In genomic region chr10:95694665-95695064, GRCh38 we compare ENCODE assay signal across 3 cellular contexts.
TF ChIP-seq lines count a peak whose summit lies in the region.

No MANE protein-coding gene starts in this region.

TF ChIP-seq in SK-N-SH, 30 proteins besides CTCF, POLR2A, EP300 and RAD21 (continues in another document):
- TF ChIP-seq MAX (IDR thresholded peaks at IDR 0.05; ENCODE audit: low read depth) (no peak), NRF1 (IDR thresholded peaks at IDR 0.05; ENCODE audit: low read depth, low read length) (no peak), RXRA (IDR thresholded peaks at IDR 0.05; ENCODE audit: borderline replicate concordance, low read depth) (no peak), IRF3 (IDR thresholded peaks at IDR 0.05; ENCODE audit: low read depth, low read length) (no peak), FOSL2 (IDR thresholded peaks at IDR 0.05; ENCODE audit: borderline replicate concordance, low read depth) (no peak), GATA2 (CRISPR knock-in tag; IDR thresholded peaks at IDR 0.05) (no peak), POLR2AphosphoS5 (IDR thresholded peaks at IDR 0.05; ENCODE audit: low read depth, low read length) (no peak), RFX5 (IDR thresholded peaks at IDR 0.05; ENCODE audit: low read length) (no peak), MEF2A (IDR thresholded peaks at IDR 0.05; ENCODE audit: borderline replicate concordance, low read depth) (no peak), CHD2 (IDR thresholded peaks at IDR 0.05; ENCODE audit: low read length, partially characterized antibody) (no peak), REST (IDR thresholded peaks at IDR 0.05; ENCODE audit: low read depth, low read length) (no peak), ZBTB33 (IDR thresholded peaks at IDR 0.05; ENCODE audit: borderline replicate concordance, low read depth) (no peak)

TF ChIP-seq in SK-N-SH treated with all-trans-retinoic acid at 6 μM for 48 hours, 23 proteins besides CTCF, POLR2A, EP300 and RAD21:
- TF ChIP-seq ESRRG (CRISPR knock-in tag; IDR thresholded peaks at IDR 0.05) (no peak), ZNF565 (CRISPR knock-in tag; conservative IDR thresholded peaks at IDR 0.05; ENCODE audit: low read depth) (no peak), ZNF70 (CRISPR knock-in tag; IDR thresholded peaks at IDR 0.05) (no peak), RARB (CRISPR knock-in tag; IDR thresholded peaks at IDR 0.05) (no peak), ZC3H10 (CRISPR knock-in tag; IDR thresholded peaks at IDR 0.05) (no peak), TSHZ2 (CRISPR knock-in tag; IDR thresholded peaks at IDR 0.05) (no peak), BACH2 (CRISPR knock-in tag; IDR thresholded peaks at IDR 0.05; ENCODE audit: borderline replicate concordance) (no peak), TCF4 (CRISPR knock-in tag; IDR thresholded peaks at IDR 0.05; ENCODE audit: borderline replicate concordance) (no peak), OSR1 (CRISPR knock-in tag; IDR thresholded peaks at IDR 0.05) (no peak)
- TF ChIP-seq, protein P1, sequence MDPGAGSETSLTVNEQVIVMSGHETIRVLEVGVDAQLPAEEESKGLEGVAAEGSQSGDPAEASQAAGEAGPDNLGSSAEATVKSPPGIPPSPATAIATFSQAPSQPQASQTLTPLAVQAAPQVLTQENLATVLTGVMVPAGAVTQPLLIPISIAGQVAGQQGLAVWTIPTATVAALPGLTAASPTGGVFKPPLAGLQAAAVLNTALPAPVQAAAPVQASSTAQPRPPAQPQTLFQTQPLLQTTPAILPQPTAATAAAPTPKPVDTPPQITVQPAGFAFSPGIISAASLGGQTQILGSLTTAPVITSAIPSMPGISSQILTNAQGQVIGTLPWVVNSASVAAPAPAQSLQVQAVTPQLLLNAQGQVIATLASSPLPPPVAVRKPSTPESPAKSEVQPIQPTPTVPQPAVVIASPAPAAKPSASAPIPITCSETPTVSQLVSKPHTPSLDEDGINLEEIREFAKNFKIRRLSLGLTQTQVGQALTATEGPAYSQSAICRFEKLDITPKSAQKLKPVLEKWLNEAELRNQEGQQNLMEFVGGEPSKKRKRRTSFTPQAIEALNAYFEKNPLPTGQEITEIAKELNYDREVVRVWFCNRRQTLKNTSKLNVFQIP (CRISPR knock-in tag; IDR thresholded peaks at IDR 0.05; ENCODE audit: borderline replicate concordance, low read depth) = no peak
TF ChIP-seq in SK-N-SH treated with all-trans-retinoic acid at 6 μM for 48 hours: peak in this region for 0.

TF ChIP-seq in K562, 482 proteins besides CTCF, POLR2A, EP300 and RAD21:
- no peak for TF ChIP-seq PHF8 (IDR thresholded peaks at IDR 0.05; ENCODE audit: borderline replicate concordance, low read length)
- TF ChIP-seq ZNF512 (tag; IDR thresholded peaks at IDR 0.05) = 0 out of 2 replicates have a peak, but pooled peaks have one; percentile 50
- TF ChIP-seq FOXJ2 (tag; IDR thresholded peaks at IDR 0.05) = no peak
- no peak for TF ChIP-seq EWSR1 (IDR thresholded peaks at IDR 0.05; ENCODE audit: borderline replicate concordance, low read depth, partially characterized antibody)
